18 cellular contexts compared by ENCODE assay signal in the genomic region with DNA sequence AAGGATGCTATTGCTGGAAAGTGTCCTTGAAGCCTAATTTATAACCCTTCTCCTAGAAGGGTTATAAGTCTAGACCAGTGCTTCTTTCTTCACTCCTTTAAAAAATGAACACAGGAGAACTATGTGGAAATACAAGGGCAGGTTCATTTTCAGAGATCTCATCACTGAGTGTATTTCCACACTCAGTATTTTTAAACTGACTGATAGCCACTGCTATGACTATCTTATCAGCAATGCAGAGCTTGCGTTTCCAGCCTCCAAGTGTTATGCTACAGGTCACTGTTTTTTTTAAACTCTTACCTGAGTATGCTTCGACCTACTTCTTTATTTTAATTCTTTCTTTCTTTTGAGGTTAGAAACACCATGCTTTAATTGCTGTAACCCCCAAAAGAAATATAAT.
"Had no signal": no experiment of that assay in that cellular context is flagged by ENCODE, and none has a peak within 500 bp of the region (broad histone marks: within the 10 kb centered on the region; RNA-seq: fewer than 3 reads in every experiment).

No MANE protein-coding gene starts in this region.

- ATAC-seq: effector memory CD8-positive, alpha-beta T cell; gastrocnemius medialis; left colon; naive thymus-derived CD4-positive, alpha-beta T cell; sciatic nerve had no signal

- H3K27me3 ChIP-seq: esophagus muscularis mucosa, gastrocnemius medialis, stomach had no signal

- H3K4me1 ChIP-seq: esophagus muscularis mucosa, gastrocnemius medialis, parathyroid adenoma, prostate gland, stomach had no signal

- H3K9me3 ChIP-seq: esophagus muscularis mucosa, gastrocnemius medialis, prostate gland, stomach had no signal

- DNase-seq: effector memory CD8-positive, alpha-beta T cell; gastrocnemius medialis; immature natural killer cell; kidney; left colon; mammary epithelial cell; naive thymus-derived CD4-positive, alpha-beta T cell; nephron progenitor cell; stimulated activated CD4-positive, alpha-beta T cell treated with anti-CD3 and anti-CD28 coated beads, Interleukin-2, amount 100 ng/mL, for 24 hours; stimulated activated naive CD4-positive, alpha-beta T cell; stomach; substantia nigra had no signal

- H3K27ac ChIP-seq: epithelial cell of prostate, esophagus muscularis mucosa, gastrocnemius medialis, parathyroid adenoma, prostate gland, skin epidermis, stomach had no signal

- H3K4me3 ChIP-seq: esophagus muscularis mucosa, gastrocnemius medialis, prostate gland, skin epidermis, stomach had no signal

- H3K36me3 ChIP-seq: prostate gland had no signal
